Comparison of ENCODE assay signal across 13 cellular contexts in the genomic region with DNA sequence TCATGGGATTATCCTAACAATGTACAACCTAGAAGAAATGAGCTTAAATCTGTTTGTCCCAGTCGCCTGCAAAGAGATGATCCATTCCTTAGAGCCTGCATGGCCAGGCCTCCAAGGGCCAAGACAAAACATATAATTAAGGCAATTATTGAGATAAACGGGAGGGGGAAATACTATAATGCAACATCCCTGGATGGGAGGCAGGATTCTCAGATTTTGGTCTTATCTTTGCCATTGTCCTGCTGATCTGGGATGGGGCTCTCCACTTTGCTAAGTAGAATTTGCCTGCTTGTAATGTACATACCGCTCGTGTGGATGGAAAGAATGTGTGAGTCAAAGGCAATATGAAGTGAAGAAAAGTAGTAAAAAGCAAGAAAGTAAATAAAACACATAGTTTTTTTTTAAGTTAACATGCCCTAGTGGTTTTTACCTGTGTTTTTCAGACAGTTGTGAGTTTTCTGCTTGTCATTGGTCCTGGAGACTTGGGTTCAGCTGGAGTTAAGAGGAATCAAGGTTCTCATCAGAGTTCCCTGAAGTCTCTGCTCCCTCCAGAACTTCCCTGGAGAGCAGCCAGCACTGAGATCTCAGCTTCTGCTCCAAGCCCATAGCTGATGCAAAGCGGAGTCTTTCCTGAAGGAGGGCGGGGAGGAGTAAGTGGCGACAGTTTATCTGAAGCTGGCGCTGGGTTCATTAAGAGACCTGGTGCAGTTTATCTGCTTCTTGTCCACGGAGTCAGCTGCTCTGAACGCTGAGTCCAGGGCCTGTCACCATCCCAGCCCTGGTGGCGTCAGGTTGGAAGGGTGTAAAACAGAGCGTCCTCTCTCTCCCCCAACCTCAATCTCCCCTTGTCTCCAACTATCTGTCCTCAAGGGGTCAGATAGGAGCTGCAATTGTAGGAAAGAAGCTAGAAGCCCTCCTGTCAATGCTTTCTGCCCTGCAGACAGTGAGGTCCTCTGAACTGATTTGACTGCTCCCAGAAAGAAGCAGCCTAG. TPM values are rescaled to one million over a fixed set of nuclear protein-coding genes. Genes with fewer than 3 reads are reported as not detected.
DNase-seq lines count a peak whose midpoint lies in the region; ATAC-seq, FAIRE-seq and TF ChIP-seq lines count a peak whose summit lies in the region.
"Had no signal": no experiment of that assay in that cellular context is flagged by ENCODE, and none has a peak within 500 bp of the region (broad histone marks: within the 10 kb centered on the region; RNA-seq: fewer than 3 reads in every experiment).

No MANE protein-coding gene starts in this region.

- peaks cover 16% of the 10 kb centered on the region for H3K27me3 Mint-ChIP-seq in activated naive CD8-positive, alpha-beta T cell treated with anti-CD3 and anti-CD28 coated beads, Interleukin-2, amount 50 U/mL, for 24 hours

- no peaks in the 10 kb centered on the region for H3K27me3 ChIP-seq in GM12878 (replicated peaks in 1 of 2; ENCODE audit: control insufficient read depth in 2 of 2, insufficient read depth in 2 of 2, low read length in 1 of 2)
- H3K27me3 ChIP-seq: body of pancreas had no signal

- no peak overlapping the region for H2AFZ ChIP-seq in GM12878 (ENCODE audit: control insufficient read depth, low read depth, low read length)

- TF ChIP-seq EP300 in A549 (IDR thresholded peaks at IDR 0.05): no peak
- TF ChIP-seq EP300 in GM12878 (IDR thresholded peaks at IDR 0.05; ENCODE audit: borderline replicate concordance in 1 of 2, control insufficient read depth in 1 of 2, low read depth in 2 of 2, low read length in 2 of 2): no peak

- no peak overlapping the region for H3K9ac ChIP-seq in GM12878 (ENCODE audit: control insufficient read depth, insufficient read depth, low read length)

- H3K27ac ChIP-seq in A549: 0 out of 6 replicates have a peak overlapping the region, but pooled peaks of 1 of the 2 experiments have one; percentile 2
- H3K27ac ChIP-seq in HEK293 (ENCODE audit: extremely low read depth, low read depth, low read length): peak overlapping the region; percentile 9; the same call in 1 of the 2 replicates
- no peak overlapping the region for H3K27ac ChIP-seq in GM12878 (ENCODE audit: control insufficient read depth, insufficient read depth)
- H3K27ac ChIP-seq: body of pancreas had no signal

- no peak overlapping the region for H3K27ac Mint-ChIP-seq in activated naive CD8-positive, alpha-beta T cell treated with anti-CD3 and anti-CD28 coated beads, Interleukin-2, amount 50 U/mL, for 24 hours

- H3K4me3 ChIP-seq in A549 (no peak overlapping the region), HEK293 (ENCODE audit: low read depth, low read length) (no peak overlapping the region), GM12878 (no peak overlapping the region)
- H3K4me3 ChIP-seq: body of pancreas, spleen had no signal

- POLR2A ChIA-PET in A549 (lab: Yijun Ruan, JAX) (no interaction called here), HEK293 (lab: Yijun Ruan, JAX) (interaction anchor here (0.8 to 2.2 kb wide), 5 partner anchors 8 to 87 kb away, joined by 3 to 6 read pairs (median 3); no protein-coding TSS in a partner anchor), GM12878 (lab: Charles Lee) (interaction anchor here (1.1 to 1.2 kb wide), 3 partner anchors 23 to 87 kb away, joined by 3 read pairs; no protein-coding TSS in a partner anchor)

- peaks cover 6% of the 10 kb centered on the region for H3K4me1 Mint-ChIP-seq in activated naive CD8-positive, alpha-beta T cell treated with anti-CD3 and anti-CD28 coated beads, Interleukin-2, amount 50 U/mL, for 24 hours

- H3K4me2 ChIP-seq in A549 (no peak overlapping the region), GM12878 (ENCODE audit: control insufficient read depth, insufficient read depth) (no peak overlapping the region)

- SMC1A ChIA-PET in GM12878 (lab: Charles Lee; ENCODE audit: uncharacterized antibody, unreplicated experiment): interaction anchor here (0.8 to 2.6 kb wide), 12 partner anchors 9 to 151 kb away, joined by 3 to 9 read pairs (median 4); a partner anchor contains a TSS

- DNase-seq in A549 (ENCODE audit: low read depth in 1 of 2, low spot score in 1 of 2) (peak in 1 of 2 experiments; percentile 53), GM12878 (ENCODE audit: low read depth, low spot score) (no peak), lung microvascular endothelial cell (ENCODE audit: low read depth in 2 of 2) (peak; percentile 18 to 39), glomerular visceral epithelial cell (ENCODE audit: extremely low spot score) (no peak), HuH-7.5 (ENCODE audit: low spot score) (no peak), NCI-H526 treated with DMSO at 0.1 percent for 48 hours (lab: John Stamatoyannopoulos, UW) (no peak)
- DNase-seq in activated naive CD8-positive, alpha-beta T cell treated with anti-CD3 and anti-CD28 coated beads, Interleukin-2, amount 50 U/mL, for 24 hours: no peak
- DNase-seq: activated T-cell treated with anti-CD3 and anti-CD28 coated beads, Interleukin-2, amount 50 U/mL, for 4 hours; body of pancreas; spleen had no signal

- no peaks in the 10 kb centered on the region for H3K9me3 ChIP-seq in A549
- no peaks in the 10 kb centered on the region for H3K9me3 ChIP-seq in HEK293 (ENCODE audit: control insufficient read depth, insufficient read depth, low read depth, low read length)
- H3K9me3 ChIP-seq in GM12878 (replicated peaks; ENCODE audit: control insufficient read depth, insufficient read depth, low read length): no peaks in the 10 kb centered on the region
- H3K9me3 ChIP-seq: body of pancreas, spleen had no signal

- TF ChIP-seq POLR2A in A549 (IDR thresholded peaks at IDR 0.05; ENCODE audit: low read length) (no peak), GM12878 (IDR thresholded peaks at IDR 0.05; ENCODE audit: low read depth, low read length) (no peak)

- intact Hi-C loops in GM12878 (cut with micrococcal nuclease; ENCODE audit: unreplicated experiment): no loop called here

- in situ Hi-C loops in GM12878 (cut with MboI): no loop called here

- no peak; the same call in 2 of the 3 replicates for TF ChIP-seq CTCF in A549 (IDR thresholded peaks at IDR 0.05)
- TF ChIP-seq CTCF in HEK293 (tag by site-specific recombination; IDR thresholded peaks at IDR 0.05): peak; percentile 87
- TF ChIP-seq CTCF in GM12878 (IDR thresholded peaks at IDR 0.05 in 2 of 3, conservative IDR thresholded peaks at IDR 0.05 in 1 of 3; ENCODE audit: control insufficient read depth in 2 of 3, extremely low read depth in 1 of 3, insufficient read depth in 1 of 3, low read depth in 3 of 3, low read length in 3 of 3): peak; percentile 24 to 30 (median 28); a peak in 4 of 6 replicates

- CTCF ChIA-PET in A549 (lab: Yijun Ruan, JAX) (interaction anchor here (0.7 to 5.2 kb wide), 10 partner anchors 8 to 165 kb away, joined by 3 to 41 read pairs (median 3); a partner anchor contains a TSS), HEK293 (lab: Yijun Ruan, JAX) (interaction anchor here (0.6 to 2.5 kb wide), 19 partner anchors 9 to 150 kb away, joined by 3 to 15 read pairs (median 4); a partner anchor contains a TSS), GM12878 (lab: Yijun Ruan, JAX) (interaction anchor here (1.1 to 1.8 kb wide), 4 partner anchors 9 to 100 kb away, joined by 3 to 13 read pairs (median 4); no protein-coding TSS in a partner anchor)

- RAD21 ChIA-PET in GM12878 (lab: Charles Lee; ENCODE audit: unreplicated experiment): interaction anchor here (0.5 to 1.5 kb wide), 10 partner anchors 8 to 148 kb away, joined by 3 to 7 read pairs (median 4); no protein-coding TSS in a partner anchor

- FAIRE-seq in A549 (lab: Jason Lieb, UNC) (no peak), GM12878 (lab: Jason Lieb, UNC) (no peak)

- peaks cover 23% of the 10 kb centered on the region for H3K4me1 ChIP-seq in A549
- peaks cover 34% of the 10 kb centered on the region for H3K4me1 ChIP-seq in HEK293 (ENCODE audit: control insufficient read depth, insufficient read depth, low read length)
- peaks cover 8% of the 10 kb centered on the region; the same call in 1 of the 2 replicates for H3K4me1 ChIP-seq in GM12878 (ENCODE audit: control insufficient read depth, insufficient read depth, low read length)
- H3K4me1 ChIP-seq: body of pancreas had no signal

- no peak overlapping the region for H3K4me3 Mint-ChIP-seq in activated naive CD8-positive, alpha-beta T cell treated with anti-CD3 and anti-CD28 coated beads, Interleukin-2, amount 50 U/mL, for 24 hours
- H3K4me3 Mint-ChIP-seq: activated T-cell treated with anti-CD3 and anti-CD28 coated beads, Interleukin-2, amount 50 U/mL, for 4 hours had no signal

- WGBS in A549 (ENCODE audit: missing lambda C conversion rate): 69% methylated on average over 12 of the region's 12 CpGs
- WGBS in GM12878 (ENCODE audit: insufficient coverage, insufficient replicate concordance, low lambda C conversion rate, missing lambda C conversion rate): 59% methylated on average over 12 of the region's 12 CpGs

- H4K20me1 ChIP-seq in GM12878 (ENCODE audit: control insufficient read depth, insufficient read depth): no peaks in the 10 kb centered on the region

- peak; percentile 40 to 76; a peak in 4 of 6 replicates for ATAC-seq in A549
- ATAC-seq in GM12878: no peak
- no peak for ATAC-seq in activated naive CD8-positive, alpha-beta T cell treated with anti-CD3 and anti-CD28 coated beads, Interleukin-2, amount 50 U/mL, for 24 hours
- ATAC-seq: activated T-cell treated with anti-CD3 and anti-CD28 coated beads, Interleukin-2, amount 50 U/mL, for 4 hours; body of pancreas had no signal

- no peaks in the 10 kb centered on the region for H3K79me2 ChIP-seq in GM12878 (ENCODE audit: control insufficient read depth, insufficient read depth, low read length)

- TF ChIP-seq RAD21 in A549 (conservative IDR thresholded peaks at IDR 0.05 in 1 of 2, IDR thresholded peaks at IDR 0.05 in 1 of 2): peak; percentile 32 to 53; a peak in 3 of 5 replicates
- peak; percentile 62 for TF ChIP-seq RAD21 in GM12878 (IDR thresholded peaks at IDR 0.05; ENCODE audit: insufficient read depth, low read depth, low read length)

- H3K9me3 Mint-ChIP-seq in activated naive CD8-positive, alpha-beta T cell treated with anti-CD3 and anti-CD28 coated beads, Interleukin-2, amount 50 U/mL, for 24 hours: no peaks in the 10 kb centered on the region
- H3K9me3 Mint-ChIP-seq: activated T-cell treated with anti-CD3 and anti-CD28 coated beads, Interleukin-2, amount 50 U/mL, for 4 hours had no signal

- no peaks in the 10 kb centered on the region for H3K36me3 Mint-ChIP-seq in activated naive CD8-positive, alpha-beta T cell treated with anti-CD3 and anti-CD28 coated beads, Interleukin-2, amount 50 U/mL, for 24 hours (ENCODE audit: low read depth)

- no TSS peak for BruUV-seq in GM12878 (replicated peaks; lab: Mats Ljungman, UMichigan)

- no peaks in the 10 kb centered on the region for H3K36me3 ChIP-seq in HEK293 (ENCODE audit: control insufficient read depth in 2 of 2, insufficient read depth in 1 of 2, low read length in 2 of 2)
- H3K36me3 ChIP-seq in GM12878 (ENCODE audit: control insufficient read depth in 2 of 2, insufficient read depth in 2 of 2, low read length in 1 of 2): no peaks in the 10 kb centered on the region
- H3K36me3 ChIP-seq: spleen had no signal

RNA-seq across cellular contexts. Expression of a gene that starts 30.1 kb away (rescaled TPM):
- polyA plus RNA-seq in A549 (2011; rRNA removed): not detected in 2 replicates
- polyA plus RNA-seq in A549 (2012; cell fraction: cytosol; rRNA removed): not detected in 2 replicates
- polyA plus RNA-seq in A549 (2012; cell fraction: nucleus; rRNA removed): 0.06 TPM in 1 of 2 replicates, not detected in the other
- polyA plus RNA-seq in A549 (2017; fragmentation: RNase III; extraction: RNeasy Plus Mini Kit Qiagen cat#74134 plus additional on column Dnase treatment): not detected in 3 replicates
- not detected in 2 replicates for polyA minus RNA-seq in A549 (2011; rRNA and poly(A)+ RNA removed)
- not detected in 2 replicates for total RNA-seq in GM12878 (2013; cell fraction: nucleolus; rRNA removed)
- total RNA-seq in GM12878 (2014; rRNA removed): not detected in 2 replicates
- not detected in 2 replicates for total RNA-seq in GM12878 (2014; rRNA removed; fragmentation: Illumina TruSeq; extraction: Trizol)
- not detected in 2 replicates for total RNA-seq in GM12878 (2021)
- polyA plus RNA-seq in GM12878 (2011; ENCODE audit: low read depth): not detected
- not detected in 2 replicates for polyA plus RNA-seq in GM12878 (2011; rRNA removed)
- polyA plus RNA-seq in GM12878 (2011; cell fraction: cytosol; rRNA removed): not detected in 2 replicates
- polyA plus RNA-seq in GM12878 (2011; cell fraction: nucleus; rRNA removed): not detected in 2 replicates
- polyA plus RNA-seq in GM12878 (2012): not detected in 2 replicates
- not detected in 2 replicates for polyA plus RNA-seq in GM12878 (2014; fragmentation: Illumina TruSeq; extraction: Trizol)
- polyA plus RNA-seq in GM12878 (2014; fragmentation: Nextera tagmentation; extraction: Ambion mirVana): not detected
- not detected in 2 replicates for polyA plus RNA-seq in GM12878 (2014; rRNA removed)
- polyA plus RNA-seq in GM12878 (2016; fragmentation: Nextera tagmentation; extraction: Ambion mirVana): not detected
- not detected in 2 replicates for polyA minus RNA-seq in GM12878 (2011; rRNA and poly(A)+ RNA removed)
- polyA minus RNA-seq in GM12878 (2011; cell fraction: cytosol; rRNA and poly(A)+ RNA removed): not detected in 2 replicates
- not detected in 2 replicates for polyA minus RNA-seq in GM12878 (2011; cell fraction: nucleus; rRNA and poly(A)+ RNA removed)
- total RNA-seq in lung microvascular endothelial cell: not detected in 2 replicates
- total RNA-seq: activated T-cell treated with anti-CD3 and anti-CD28 coated beads, Interleukin-2, amount 50 U/mL, for 4 hours; body of pancreas; MCF 10A; NCI-H460; spleen had no signal

RNA-seq across cellular contexts. Expression of a gene that starts 44.2 kb away (rescaled TPM):
- 2.6 and 2.7 TPM in 2 replicates for polyA plus RNA-seq in A549 (2011; rRNA removed)
- polyA plus RNA-seq in A549 (2012; cell fraction: cytosol; rRNA removed): 1.8 and 2.7 TPM in 2 replicates
- polyA plus RNA-seq in A549 (2012; cell fraction: nucleus; rRNA removed): 3.6 and 3.7 TPM in 2 replicates
- 0.58 to 0.65 TPM (median 0.60 TPM) in 3 replicates for polyA plus RNA-seq in A549 (2017; fragmentation: RNase III; extraction: RNeasy Plus Mini Kit Qiagen cat#74134 plus additional on column Dnase treatment)
- 0.79 and 0.92 TPM in 2 replicates for polyA minus RNA-seq in A549 (2011; rRNA and poly(A)+ RNA removed)
- 3.3 and 6.2 TPM in 2 replicates for total RNA-seq in GM12878 (2013; cell fraction: nucleolus; rRNA removed)
- 1.4 and 2.0 TPM in 2 replicates for total RNA-seq in GM12878 (2014; rRNA removed)
- 1.7 and 1.8 TPM in 2 replicates for total RNA-seq in GM12878 (2014; rRNA removed; fragmentation: Illumina TruSeq; extraction: Trizol)
- 6.3 and 6.7 TPM in 2 replicates for total RNA-seq in GM12878 (2021)
- 0.94 TPM for polyA plus RNA-seq in GM12878 (2011; ENCODE audit: low read depth)
- 0.42 and 0.48 TPM in 2 replicates for polyA plus RNA-seq in GM12878 (2011; rRNA removed)
- polyA plus RNA-seq in GM12878 (2011; cell fraction: cytosol; rRNA removed): 0.45 and 0.57 TPM in 2 replicates
- polyA plus RNA-seq in GM12878 (2011; cell fraction: nucleus; rRNA removed): 0.91 and 0.97 TPM in 2 replicates
- 2.4 and 3.0 TPM in 2 replicates for polyA plus RNA-seq in GM12878 (2012)
- 2.6 and 3.6 TPM in 2 replicates for polyA plus RNA-seq in GM12878 (2014; fragmentation: Illumina TruSeq; extraction: Trizol)
- under 1 TPM; 0.16 to 0.88 TPM for polyA plus RNA-seq in GM12878 (2014; fragmentation: Nextera tagmentation; extraction: Ambion mirVana)
- polyA plus RNA-seq in GM12878 (2014; rRNA removed): 8.8 and 9.2 TPM in 2 replicates
- polyA plus RNA-seq in GM12878 (2016; fragmentation: Nextera tagmentation; extraction: Ambion mirVana): 1 to 10 TPM; 3.1 to 4.1 TPM
- polyA minus RNA-seq in GM12878 (2011; rRNA and poly(A)+ RNA removed): 0.29 and 0.52 TPM in 2 replicates
- not detected in 2 replicates for polyA minus RNA-seq in GM12878 (2011; cell fraction: cytosol; rRNA and poly(A)+ RNA removed)
- 0.85 and 1.1 TPM in 2 replicates for polyA minus RNA-seq in GM12878 (2011; cell fraction: nucleus; rRNA and poly(A)+ RNA removed)
- 0.20 and 0.22 TPM in 2 replicates for total RNA-seq in lung microvascular endothelial cell
- total RNA-seq: NCI-H460 had no signal

Comparison
In these comparisons a context has a peak if more than half of its experiments do, and no peak if none do; other contexts are left out.
1. ATAC-seq: peak in A549 (2 of 2); none in GM12878 (single experiment) and activated naive CD8-positive, alpha-beta T cell treated with anti-CD3 and anti-CD28 coated beads, Interleukin-2, amount 50 U/mL, for 24 hours (single experiment).
2. DNase-seq: peak in lung microvascular endothelial cell (2 of 2); none in GM12878 (single experiment), glomerular visceral epithelial cell (single experiment), HuH-7.5 (single experiment), NCI-H526 treated with DMSO at 0.1 percent for 48 hours (single experiment) and activated naive CD8-positive, alpha-beta T cell treated with anti-CD3 and anti-CD28 coated beads, Interleukin-2, amount 50 U/mL, for 24 hours (single experiment).